ENCODE assay signal across 20 cellular contexts in genomic region chr5:68055686-68056085, GRCh38.
"Had no signal": no experiment of that assay in that cellular context is flagged by ENCODE, and none has a peak within 500 bp of the region (broad histone marks: within the 10 kb centered on the region; RNA-seq: fewer than 3 reads in every experiment).

No MANE protein-coding gene starts in this region.

- H3K27me3 ChIP-seq: ascending aorta, esophagus squamous epithelium, right atrium auricular region, tibial artery, uterus had no signal

- H3K36me3 Mint-ChIP-seq: activated naive CD4-positive, alpha-beta T cell treated with anti-CD3 and anti-CD28 coated beads, Interleukin-2, amount 10 ng/mL, durations not matched to agents 7 days and 5 days had no signal

- H3K4me1 Mint-ChIP-seq: activated naive CD4-positive, alpha-beta T cell treated with anti-CD3 and anti-CD28 coated beads, Interleukin-2, amount 10 ng/mL, durations not matched to agents 7 days and 5 days had no signal

- H3K4me1 ChIP-seq: parathyroid adenoma, uterus had no signal

- H3K79me2 ChIP-seq: parathyroid adenoma had no signal

- H3K4me3 ChIP-seq: ascending aorta, esophagus squamous epithelium, lung, right atrium auricular region, skin epidermis, tibial artery, uterus had no signal

- H3K27ac Mint-ChIP-seq: activated naive CD4-positive, alpha-beta T cell treated with anti-CD3 and anti-CD28 coated beads, Interleukin-2, amount 10 ng/mL, durations not matched to agents 7 days and 5 days; activated T-cell treated with anti-CD3 and anti-CD28 coated beads, Interleukin-2, amount 50 U/mL, for 24 hours had no signal

- H3K9me3 ChIP-seq: ascending aorta, esophagus squamous epithelium, right atrium auricular region, tibial artery, uterus had no signal

- H3K27ac ChIP-seq: ascending aorta, esophagus squamous epithelium, parathyroid adenoma, right atrium auricular region, skin epidermis, tibial artery, uterus had no signal

- H3K36me3 ChIP-seq: ascending aorta, esophagus squamous epithelium, right atrium auricular region, tibial artery, uterus had no signal

- H3K9me3 Mint-ChIP-seq: activated naive CD4-positive, alpha-beta T cell treated with anti-CD3 and anti-CD28 coated beads, Interleukin-2, amount 10 ng/mL, durations not matched to agents 7 days and 5 days; activated T-cell treated with anti-CD3 and anti-CD28 coated beads, Interleukin-2, amount 50 U/mL, for 24 hours had no signal

- DNase-seq: activated CD4-positive, alpha-beta T cell treated with anti-CD3 and anti-CD28 coated beads for 1 hour; activated CD4-positive, alpha-beta T cell treated with anti-CD3 and anti-CD28 coated beads, Interleukin-2, amount 50 U/mL, for 48 hours; activated naive CD4-positive, alpha-beta T cell treated with anti-CD3 and anti-CD28 coated beads, Interleukin-2, amount 10 ng/mL, durations not matched to agents 7 days and 5 days; activated T-cell treated with anti-CD3 and anti-CD28 coated beads, Interleukin-2, amount 50 U/mL, for 24 hours; esophagus squamous epithelium; foreskin melanocyte; head of caudate nucleus; left colon; stimulated activated CD4-positive, alpha-beta T cell treated with anti-CD3 and anti-CD28 coated beads, Interleukin-15, amount 100 ng/mL, for 24 hours; stimulated activated CD4-positive, alpha-beta T cell treated with anti-CD3 and anti-CD28 coated beads, Interleukin-4, amount 100 ng/mL, for 24 hours; stimulated activated naive CD4-positive, alpha-beta T cell; T-helper 1 cell; T1000; tibial artery; uterus had no signal

- H3K9ac ChIP-seq: parathyroid adenoma had no signal

- H3K4me3 Mint-ChIP-seq: activated naive CD4-positive, alpha-beta T cell treated with anti-CD3 and anti-CD28 coated beads, Interleukin-2, amount 10 ng/mL, durations not matched to agents 7 days and 5 days; activated T-cell treated with anti-CD3 and anti-CD28 coated beads, Interleukin-2, amount 50 U/mL, for 24 hours had no signal
